8 cellular contexts compared by ENCODE assay signal in genomic region chr5:80481019-80481893, GRCh38. TPM values are rescaled to one million over a fixed set of nuclear protein-coding genes. Genes with fewer than 3 reads are reported as not detected.
DNase-seq lines count a peak whose midpoint lies in the region; ATAC-seq and TF ChIP-seq lines count a peak whose summit lies in the region.

No MANE protein-coding gene starts in this region.

- H3K4me2 ChIP-seq in DOHH2 (ENCODE audit: low read length), result no peak overlapping the region

- WGBS in sigmoid colon, 2 donors, result 90 to 94% methylated on average over 3 of the region's 3 CpGs

- H3K79me2 ChIP-seq in DOHH2 (ENCODE audit: control insufficient read depth, low read length), result no peaks in the 10 kb centered on the region

- peaks cover 11% of the 10 kb centered on the region for H3K27me3 Mint-ChIP-seq in activated B cell treated with CpG ODN at 0.5 μM for 24 hours

- peak; percentile 91 for TF ChIP-seq CTCF in DOHH2 (IDR thresholded peaks at IDR 0.05; ENCODE audit: low read depth, low read length, poor library complexity, severe bottlenecking)
- no peak for TF ChIP-seq CTCF in activated B cell treated with CpG ODN at 0.5 μM for 24 hours (IDR thresholded peaks at IDR 0.05)
- peak; percentile 90 for TF ChIP-seq CTCF in foreskin fibroblast (IDR thresholded peaks at IDR 0.05; ENCODE audit: low read depth, low read length)
- peak in 3 of 4 experiments; percentile 9 to 58 (median 36) for TF ChIP-seq CTCF in sigmoid colon (IDR thresholded peaks at IDR 0.05)

- POLR2A ChIA-PET in activated B cell treated with CpG ODN at 0.5 μM for 24 hours (lab: Charles Lee), result no interaction called here

- H3K27ac ChIP-seq in DOHH2 (ENCODE audit: low read depth, low read length) (no peak overlapping the region), sigmoid colon (no peak overlapping the region)

- TF ChIP-seq POLR2A in sigmoid colon (IDR thresholded peaks at IDR 0.05), result no peak

- peaks cover 28% of the 10 kb centered on the region for H3K36me3 Mint-ChIP-seq in activated B cell treated with CpG ODN at 0.5 μM for 24 hours (ENCODE audit: low read depth)

- H4K20me1 ChIP-seq in DOHH2 (ENCODE audit: control insufficient read depth, insufficient read depth, low read depth, low read length), result no peaks in the 10 kb centered on the region

- H3K4me1 Mint-ChIP-seq in activated B cell treated with CpG ODN at 0.5 μM for 24 hours, result no peaks in the 10 kb centered on the region

- CTCF ChIA-PET in activated B cell treated with CpG ODN at 0.5 μM for 24 hours (lab: Charles Lee), result interaction anchor here (0.7 to 2.4 kb wide), 3 partner anchors 18 to 191 kb away, joined by 3 to 8 read pairs (median 3); no protein-coding TSS in a partner anchor

- peak; percentile 27 for DNase-seq in NCI-H2029 (lab: John Stamatoyannopoulos, UW)
- DNase-seq in activated B cell treated with CpG ODN at 0.5 μM for 24 hours, result no peak
- DNase-seq in foreskin fibroblast, result peak; percentile 40 to 78
- DNase-seq in sigmoid colon, result no peak
- DNase-seq in OCI-M2 (lab: John Stamatoyannopoulos, UW; ENCODE audit: unreplicated experiment), result no peak

- H3K4me3 Mint-ChIP-seq in activated B cell treated with CpG ODN at 0.5 μM for 24 hours, result no peak overlapping the region

- H3K27me3 ChIP-seq in DOHH2 (ENCODE audit: control insufficient read depth, low read length), result no peaks in the 10 kb centered on the region
- H3K27me3 ChIP-seq in sigmoid colon, result no peaks in the 10 kb centered on the region

- no peaks in the 10 kb centered on the region for H3K9me2 ChIP-seq in DOHH2 (replicated peaks; ENCODE audit: control insufficient read depth, low read length)

- H3K4me3 ChIP-seq in DOHH2 (ENCODE audit: low read length) (no peak overlapping the region), foreskin fibroblast (ENCODE audit: low read depth in 1 of 2, low read length in 2 of 2) (no peak overlapping the region), sigmoid colon (no peak overlapping the region)

- no peaks in the 10 kb centered on the region for H3K36me3 ChIP-seq in DOHH2 (ENCODE audit: control insufficient read depth, low read length)
- peaks cover 0 to 15% (median under 1%) of the 10 kb centered on the region in 4 donors for H3K36me3 ChIP-seq in sigmoid colon

- H3K4me1 ChIP-seq in DOHH2 (ENCODE audit: control insufficient read depth, low read length), result no peaks in the 10 kb centered on the region; the same call in 1 of the 2 replicates
- H3K4me1 ChIP-seq in sigmoid colon, result no peaks in the 10 kb centered on the region

- no peaks in the 10 kb centered on the region for H3F3A ChIP-seq in DOHH2 (ENCODE audit: control insufficient read depth, insufficient read depth)

- peaks cover 22% of the 10 kb centered on the region for H3K9me3 Mint-ChIP-seq in activated B cell treated with CpG ODN at 0.5 μM for 24 hours

- H3K9me3 ChIP-seq in DOHH2 (ENCODE audit: control insufficient read depth, insufficient read depth, low read length) (no peaks in the 10 kb centered on the region), sigmoid colon (no peaks in the 10 kb centered on the region)

- ATAC-seq in GM21576 (IDR thresholded peaks at IDR 0.05; ENCODE audit: unreplicated experiment) (peak; percentile 58), activated B cell treated with CpG ODN at 0.5 μM for 24 hours (ENCODE audit: low read depth) (peak; percentile 40), GM18520 (IDR thresholded peaks at IDR 0.05; ENCODE audit: unreplicated experiment) (no peak)

- H3K27ac Mint-ChIP-seq in activated B cell treated with CpG ODN at 0.5 μM for 24 hours, result no peak overlapping the region

- no peak for TF ChIP-seq EP300 in sigmoid colon (IDR thresholded peaks at IDR 0.05)

- intact Hi-C loops in activated B cell treated with CpG ODN at 0.5 μM for 24 hours (cut with micrococcal nuclease), result loop anchor here (1.0 kb wide), 1 partner anchor 191 kb away; no protein-coding TSS in a partner anchor
- intact Hi-C loops in sigmoid colon (cut with DNase I), result no loop called here

RNA-seq across cellular contexts. Expression of gene FAM151B, which starts 6.6 kb away (rescaled TPM):
- total RNA-seq in activated B cell treated with CpG ODN at 0.5 μM for 24 hours (0.47 TPM in 1 of 2 replicates, not detected in the other), sigmoid colon (1 to 10 TPM; 1.6 to 3.3 (median 2.9) TPM)
- 1 to 10 TPM in 1 of 3 donors, under 1 TPM in 2; 0.46 to 1.2 (median 0.60) TPM for polyA plus RNA-seq in sigmoid colon

Comparison
In these comparisons a context has a peak if more than half of its experiments do, and no peak if none do; other contexts are left out.
1. DNase-seq: peak in NCI-H2029 (single experiment) and foreskin fibroblast (2 of 2); none in activated B cell treated with CpG ODN at 0.5 μM for 24 hours (single experiment), sigmoid colon (single experiment) and OCI-M2 (single experiment).